9 cellular contexts compared by ENCODE assay signal in genomic region chrX:73852467-73852866, GRCh38. TPM values are rescaled to one million over a fixed set of nuclear protein-coding genes. Genes with fewer than 3 reads are reported as not detected.
A peak's percentile ranks its signal among the peaks of the same experiment; 100 is the strongest.
DNase-seq lines count a peak whose midpoint lies in the region; ATAC-seq and TF ChIP-seq lines count a peak whose summit lies in the region.
"Had no signal": no experiment of that assay in that cellular context is flagged by ENCODE, and none has a peak within 500 bp of the region (broad histone marks: within the 10 kb centered on the region; RNA-seq: fewer than 3 reads in every experiment).

Gene XIST, minus strand, starts transcription at chrX:73852714.

- no peaks in the 10 kb centered on the region for H3K4me1 Mint-ChIP-seq in activated CD4-positive, alpha-beta memory T cell treated with anti-CD3 and anti-CD28 coated beads for 36 hours (ENCODE audit: low read depth)
- H3K4me1 Mint-ChIP-seq in activated T-helper 17 cell treated with anti-CD3 and anti-CD28 coated beads, Interleukin-2, amount 50 U/mL, for 72 hours, result no peaks in the 10 kb centered on the region

- no peaks in the 10 kb centered on the region for H3K36me3 ChIP-seq in tibial artery

- no peak within 1 kb of the TSS for H3K27ac Mint-ChIP-seq in activated CD4-positive, alpha-beta memory T cell treated with anti-CD3 and anti-CD28 coated beads for 36 hours
- H3K27ac Mint-ChIP-seq in activated T-helper 17 cell treated with anti-CD3 and anti-CD28 coated beads, Interleukin-2, amount 50 U/mL, for 72 hours, result no peak within 1 kb of the TSS

- POLR2A ChIA-PET in activated CD4-positive, alpha-beta memory T cell treated with anti-CD3 and anti-CD28 coated beads for 36 hours (lab: Charles Lee), result no interaction called here

- no peak for TF ChIP-seq CTCF in GM12875 (IDR thresholded peaks at IDR 0.05; ENCODE audit: borderline replicate concordance, insufficient read depth, low read depth, low read length)
- TF ChIP-seq CTCF in dorsolateral prefrontal cortex (IDR thresholded peaks at IDR 0.05 in 54 of 56, conservative IDR thresholded peaks at IDR 0.05 in 2 of 56; ENCODE audit: low read depth in 1 of 56, partially characterized antibody in 56 of 56), result peak in 8 of 56 donors; percentile 4 to 24 (median 17)
- TF ChIP-seq CTCF in tibial artery (IDR thresholded peaks at IDR 0.05), result no peak

- no peaks in the 10 kb centered on the region for H3K36me3 Mint-ChIP-seq in activated CD4-positive, alpha-beta memory T cell treated with anti-CD3 and anti-CD28 coated beads for 36 hours
- H3K36me3 Mint-ChIP-seq in activated T-helper 17 cell treated with anti-CD3 and anti-CD28 coated beads, Interleukin-2, amount 50 U/mL, for 72 hours (ENCODE audit: low read depth), result no peaks in the 10 kb centered on the region

- intact Hi-C loops in dorsolateral prefrontal cortex (cut with DNase I) (loop anchor here (10.0 kb wide), 1 partner anchor 492 kb away; no protein-coding TSS in a partner anchor), tibial artery (cut with DNase I; ENCODE audit: low total_unique reads) (no loop called here)
- intact Hi-C loops in activated CD4-positive, alpha-beta memory T cell treated with anti-CD3 and anti-CD28 coated beads for 36 hours (cut with micrococcal nuclease), result loop anchor here (10.0 kb wide), 1 partner anchor 702 kb away; no protein-coding TSS in a partner anchor

- H3K4me3 ChIP-seq in GM12875 (ENCODE audit: low read depth, low read length) (peak within 1 kb of the TSS; percentile 69), dorsolateral prefrontal cortex (peak within 1 kb of the TSS in 47 of 59 donors; percentile 44 to 86 (median 65)), tibial artery (no peak within 1 kb of the TSS)

- CTCF ChIA-PET in activated CD4-positive, alpha-beta memory T cell treated with anti-CD3 and anti-CD28 coated beads for 36 hours (lab: Charles Lee), result interaction anchor here (5.4 kb wide), 1 partner anchor 163 kb away, joined by 58 read pairs; no protein-coding TSS in a partner anchor

- DNase-seq in NCI-H2081 treated with DMSO at 0.1 percent for 48 hours (lab: John Stamatoyannopoulos, UW) (peak; percentile 76), dorsolateral prefrontal cortex (peak; percentile 40 to 83 (median 74)), pulmonary artery endothelial cell (ENCODE audit: low read depth, low spot score) (peak; percentile 55), NCI-H748 treated with DMSO at 0.1 percent for 48 hours (lab: John Stamatoyannopoulos, UW) (no peak), tibial artery (no peak)
- no peak for DNase-seq in activated CD4-positive, alpha-beta memory T cell treated with anti-CD3 and anti-CD28 coated beads for 36 hours
- DNase-seq: KG1 had no signal

- H3K9me3 Mint-ChIP-seq in activated CD4-positive, alpha-beta memory T cell treated with anti-CD3 and anti-CD28 coated beads for 36 hours, result no peaks in the 10 kb centered on the region
- no peaks in the 10 kb centered on the region for H3K9me3 Mint-ChIP-seq in activated T-helper 17 cell treated with anti-CD3 and anti-CD28 coated beads, Interleukin-2, amount 50 U/mL, for 72 hours

- peaks cover 0 to 9% (median 0%) of the 10 kb centered on the region in 4 donors for H3K4me1 ChIP-seq in tibial artery

- H3K27me3 Mint-ChIP-seq in activated CD4-positive, alpha-beta memory T cell treated with anti-CD3 and anti-CD28 coated beads for 36 hours, result no peaks in the 10 kb centered on the region
- H3K27me3 Mint-ChIP-seq in activated T-helper 17 cell treated with anti-CD3 and anti-CD28 coated beads, Interleukin-2, amount 50 U/mL, for 72 hours, result no peaks in the 10 kb centered on the region

- H3K27me3 ChIP-seq in dorsolateral prefrontal cortex (no peaks in the 10 kb centered on the region), tibial artery (no peaks in the 10 kb centered on the region)

- no peak for ATAC-seq in activated T-helper 17 cell treated with anti-CD3 and anti-CD28 coated beads, Interleukin-2, amount 50 U/mL, for 72 hours (replicated peaks)

- no peaks in the 10 kb centered on the region for H3K9me3 ChIP-seq in tibial artery

- H3K27ac ChIP-seq in dorsolateral prefrontal cortex (peak within 1 kb of the TSS in 47 of 59 donors; percentile 46 to 95 (median 90)), tibial artery (no peak within 1 kb of the TSS)

- H3K4me3 Mint-ChIP-seq in activated CD4-positive, alpha-beta memory T cell treated with anti-CD3 and anti-CD28 coated beads for 36 hours, result no peak within 1 kb of the TSS
- H3K4me3 Mint-ChIP-seq in activated T-helper 17 cell treated with anti-CD3 and anti-CD28 coated beads, Interleukin-2, amount 50 U/mL, for 72 hours, result no peak within 1 kb of the TSS

RNA-seq across cellular contexts. Expression of gene XIST, which starts in this region (rescaled TPM):
- 100 to 1,000 TPM in 90 of 120 experiments, 1 to 10 TPM in 20, under 1 TPM in 10; 0.28 to 884 (median 486) TPM for total RNA-seq in dorsolateral prefrontal cortex
- total RNA-seq in pulmonary artery endothelial cell, result under 0.01 TPM in 1 of 2 replicates, not detected in the other
- total RNA-seq in activated CD4-positive, alpha-beta memory T cell treated with anti-CD3 and anti-CD28 coated beads for 36 hours, result not detected
- under 1 TPM in 1 of 2 donors, not detected in 1; 0.11 TPM for total RNA-seq in activated T-helper 17 cell treated with anti-CD3 and anti-CD28 coated beads, Interleukin-2, amount 50 U/mL, for 72 hours

Comparison
In these comparisons a context has a peak if more than half of its experiments do, and no peak if none do; other contexts are left out.
1. H3K4me3 ChIP-seq: peak in GM12875 (single experiment) and dorsolateral prefrontal cortex (47 of 59); none in tibial artery (0 of 2).
2. DNase-seq: peak in NCI-H2081 treated with DMSO at 0.1 percent for 48 hours (single experiment), dorsolateral prefrontal cortex (10 of 10) and pulmonary artery endothelial cell (single experiment); none in NCI-H748 treated with DMSO at 0.1 percent for 48 hours (single experiment), activated CD4-positive, alpha-beta memory T cell treated with anti-CD3 and anti-CD28 coated beads for 36 hours (single experiment) and tibial artery (0 of 2).
3. H3K27ac ChIP-seq: peak in dorsolateral prefrontal cortex (47 of 59); none in tibial artery (0 of 2).